ENCODE assay signal across 15 cellular contexts in genomic region chr17:57527437-57528083, GRCh38.
A peak's percentile ranks its signal among the peaks of the same experiment; 100 is the strongest.
DNase-seq lines count a peak whose midpoint lies in the region; ATAC-seq, FAIRE-seq and TF ChIP-seq lines count a peak whose summit lies in the region.
"Had no signal": no experiment of that assay in that cellular context is flagged by ENCODE, and none has a peak within 500 bp of the region (broad histone marks: within the 10 kb centered on the region; RNA-seq: fewer than 3 reads in every experiment).

No MANE protein-coding gene starts in this region.

- peak overlapping the region; percentile 26 for H3K27ac ChIP-seq in HepG2 (ENCODE audit: extremely low read length, insufficient read depth, low read length)
- no peak overlapping the region for H3K27ac ChIP-seq in right lobe of liver
- H3K27ac ChIP-seq in OCI-LY1 (ENCODE audit: low read depth, low read length, poor library complexity, severe bottlenecking): peak overlapping the region; percentile 100
- H3K27ac ChIP-seq in hepatocyte: peak overlapping the region; percentile 89
- H3K27ac ChIP-seq in uterus: peak overlapping the region; percentile 56 to 58
- no peak overlapping the region for H3K27ac ChIP-seq in transverse colon
- H3K27ac ChIP-seq: esophagus squamous epithelium had no signal

- no TSS peak for BruUV-seq in HepG2 (replicated peaks; lab: Mats Ljungman, UMichigan)

- H3K27me3 ChIP-seq in HepG2 (ENCODE audit: control insufficient read depth in 1 of 2, insufficient read depth in 2 of 2, low read length in 2 of 2): no peaks in the 10 kb centered on the region
- no peaks in the 10 kb centered on the region for H3K27me3 ChIP-seq in right lobe of liver
- no peaks in the 10 kb centered on the region for H3K27me3 ChIP-seq in OCI-LY1 (ENCODE audit: insufficient read depth, low read length)
- H3K27me3 ChIP-seq in hepatocyte: no peaks in the 10 kb centered on the region
- H3K27me3 ChIP-seq in uterus: no peaks in the 10 kb centered on the region
- H3K27me3 ChIP-seq in transverse colon: no peaks in the 10 kb centered on the region
- H3K27me3 ChIP-seq: esophagus squamous epithelium had no signal

- no peak for TF ChIP-seq POLR2A in HepG2 (IDR thresholded peaks at IDR 0.05; ENCODE audit: insufficient read depth in 1 of 2, low read depth in 2 of 2, low read length in 2 of 2)
- no peak for TF ChIP-seq POLR2A in right lobe of liver (IDR thresholded peaks at IDR 0.05)
- no peak for TF ChIP-seq POLR2A in uterus (IDR thresholded peaks at IDR 0.05)
- no peak for TF ChIP-seq POLR2A in transverse colon (IDR thresholded peaks at IDR 0.05)

- H3K9me2 ChIP-seq in OCI-LY1 (ENCODE audit: low read depth, low read length) (no peaks in the 10 kb centered on the region), hepatocyte (replicated peaks; ENCODE audit: insufficient read depth) (no peaks in the 10 kb centered on the region)

- no peak for TF ChIP-seq RAD21 in HepG2 (CRISPR knock-in tag; IDR thresholded peaks at IDR 0.05)

- WGBS in HepG2 (ENCODE audit: low lambda C conversion rate): 86% methylated on average over 9 of the region's 10 CpGs
- 88% methylated on average over 6 of the region's 10 CpGs for WGBS in right lobe of liver (ENCODE audit: insufficient coverage, low coverage, low lambda C conversion rate, missing lambda C conversion rate)
- WGBS in hepatocyte (ENCODE audit: low lambda C conversion rate, missing lambda C conversion rate): 54% methylated on average over 10 of the region's 10 CpGs
- 75 to 76% methylated on average over 7 to 9 of the region's 10 CpGs for WGBS in transverse colon (ENCODE audit: low coverage in 1 of 2), 2 donors

- in situ Hi-C loops in HepG2 (cut with HindIII; ENCODE audit: extremely low pct_ligation_motif_present, low pct_unique_long_range_greater_than_20kb): loop anchor here (5.0 kb wide), 1 partner anchor 35 kb away; no protein-coding TSS in a partner anchor
- in situ Hi-C loops in transverse colon (cut with MboI; ENCODE audit: low pct_ligation_motif_present in 1 of 4, low pct_unique_long_range_greater_than_20kb in 1 of 4, low sequenced_read_pairs in 3 of 4): no loop called here

- no peak overlapping the region for H2AFZ ChIP-seq in HepG2 (ENCODE audit: low read length)
- no peak overlapping the region for H2AFZ ChIP-seq in OCI-LY1 (ENCODE audit: low read length)
- no peak overlapping the region for H2AFZ ChIP-seq in hepatocyte

- TF ChIP-seq CTCF in HepG2 (CRISPR knock-in tag; IDR thresholded peaks at IDR 0.05): no peak
- no peak for TF ChIP-seq CTCF in right lobe of liver (IDR thresholded peaks at IDR 0.05)
- TF ChIP-seq CTCF in OCI-LY1 (IDR thresholded peaks at IDR 0.05; ENCODE audit: low read length): no peak
- TF ChIP-seq CTCF in hepatocyte (IDR thresholded peaks at IDR 0.05; ENCODE audit: poor library complexity): no peak
- TF ChIP-seq CTCF in uterus (IDR thresholded peaks at IDR 0.05): no peak
- no peak for TF ChIP-seq CTCF in transverse colon (IDR thresholded peaks at IDR 0.05)

- POLR2A ChIA-PET in HepG2 (lab: Yijun Ruan, JAX): interaction anchor here (0.8 to 5.2 kb wide), 2 partner anchors 9 to 23 kb away, joined by 3 to 25 read pairs; no protein-coding TSS in a partner anchor

- H3K9ac ChIP-seq in HepG2 (ENCODE audit: insufficient read depth, low read depth, low read length): no peak overlapping the region
- peak overlapping the region; percentile 77 for H3K9ac ChIP-seq in OCI-LY1 (ENCODE audit: low read length)

- peaks cover 97% of the 10 kb centered on the region for H3K4me1 ChIP-seq in HepG2 (ENCODE audit: insufficient read depth, low read length)
- H3K4me1 ChIP-seq in right lobe of liver: peaks cover 0 to 25% (median 6%) of the 10 kb centered on the region in 4 donors
- peaks cover 100% of the 10 kb centered on the region for H3K4me1 ChIP-seq in OCI-LY1 (ENCODE audit: insufficient read depth, low read length, severe bottlenecking)
- H3K4me1 ChIP-seq in hepatocyte (ENCODE audit: insufficient read depth): peaks cover 61% of the 10 kb centered on the region
- H3K4me1 ChIP-seq in uterus: peaks cover 0 to 6% of the 10 kb centered on the region in 2 donors
- peaks cover 0 to 10% (median 3%) of the 10 kb centered on the region in 4 donors for H3K4me1 ChIP-seq in transverse colon

- H4K20me1 ChIP-seq in HepG2 (ENCODE audit: insufficient read depth, low read length): no peaks in the 10 kb centered on the region
- H4K20me1 ChIP-seq in OCI-LY1 (ENCODE audit: insufficient read depth, low read length): no peaks in the 10 kb centered on the region
- H4K20me1 ChIP-seq in hepatocyte (ENCODE audit: insufficient read depth, poor library complexity, severe bottlenecking): no peaks in the 10 kb centered on the region

- H3F3A ChIP-seq in OCI-LY1 (ENCODE audit: insufficient read depth, low read length): peaks cover 14% of the 10 kb centered on the region

- H3K36me3 ChIP-seq in HepG2 (replicated peaks in 1 of 2; ENCODE audit: control insufficient read depth in 1 of 2, insufficient read depth in 2 of 2, low read length in 2 of 2): peaks cover 3% of the 10 kb centered on the region in 2 experiments
- H3K36me3 ChIP-seq in right lobe of liver: no peaks in the 10 kb centered on the region
- peaks cover 31% of the 10 kb centered on the region; the same call in 1 of the 2 replicates for H3K36me3 ChIP-seq in OCI-LY1 (ENCODE audit: insufficient read depth, low read length)
- no peaks in the 10 kb centered on the region for H3K36me3 ChIP-seq in hepatocyte (replicated peaks; ENCODE audit: insufficient read depth, low read depth)
- no peaks in the 10 kb centered on the region for H3K36me3 ChIP-seq in uterus
- H3K36me3 ChIP-seq in transverse colon: no peaks in the 10 kb centered on the region

- CTCF ChIA-PET in HepG2 (lab: Yijun Ruan, JAX; ENCODE audit: low intra/inter-chr PET ratio, low total read pairs): no interaction called here

- H3K4me2 ChIP-seq in HepG2 (ENCODE audit: low read depth, low read length): no peak overlapping the region
- peak overlapping the region; percentile 69 for H3K4me2 ChIP-seq in OCI-LY1 (ENCODE audit: low read length)
- peak overlapping the region; percentile 63 for H3K4me2 ChIP-seq in hepatocyte

- no peaks in the 10 kb centered on the region for H3K9me3 ChIP-seq in HepG2 (ENCODE audit: low read length)
- no peaks in the 10 kb centered on the region for H3K9me3 ChIP-seq in right lobe of liver
- no peaks in the 10 kb centered on the region for H3K9me3 ChIP-seq in OCI-LY1 (ENCODE audit: low read length)
- H3K9me3 ChIP-seq in hepatocyte (ENCODE audit: low read depth): no peaks in the 10 kb centered on the region
- H3K9me3 ChIP-seq in uterus: no peaks in the 10 kb centered on the region
- H3K9me3 ChIP-seq in transverse colon: no peaks in the 10 kb centered on the region
- H3K9me3 ChIP-seq: esophagus squamous epithelium had no signal

- FAIRE-seq in HepG2 (lab: Jason Lieb, UNC): no peak
- FAIRE-seq: G401.6 had no signal

- DNase-seq in HepG2 (ENCODE audit: low spot score): no peak
- no peak for DNase-seq in right lobe of liver
- DNase-seq in hepatocyte (ENCODE audit: low spot score): peak; percentile 55
- no peak for DNase-seq in uterus
- DNase-seq in transverse colon: no peak
- DNase-seq: activated gamma-delta T cell treated with Interleukin-2 at 50 U/mL for 16 hours; esophagus squamous epithelium; Right ventricle myocardium superior; stimulated activated CD4-positive, alpha-beta T cell treated with anti-CD3 and anti-CD28 coated beads, Interleukin-12 subunit alpha, Interleukin-12 subunit beta, amount 100 ng/mL, for 4 hours; stimulated activated naive CD8-positive, alpha-beta T cell treated with anti-CD3 and anti-CD28 coated beads, Interleukin-15, Interleukin-2, amounts not matched to agents 100 U/mL and 50 U/mL, for 24 hours; T-helper 17 cell had no signal

- TF ChIP-seq EP300 in HepG2 (IDR thresholded peaks at IDR 0.05; ENCODE audit: low read depth in 2 of 2, low read length in 2 of 2) (no peak), HepG2 (CRISPR knock-in tag; IDR thresholded peaks at IDR 0.05; ENCODE audit: borderline replicate concordance) (no peak), transverse colon (IDR thresholded peaks at IDR 0.05; ENCODE audit: low read depth) (no peak)

- ATAC-seq in HepG2 (no peak), right lobe of liver (no peak), HG03460 (IDR thresholded peaks at IDR 0.05; ENCODE audit: unreplicated experiment) (no peak), GM19395 (IDR thresholded peaks at IDR 0.05; ENCODE audit: unreplicated experiment) (no peak)
- ATAC-seq: stimulated activated naive CD8-positive, alpha-beta T cell treated with anti-CD3 and anti-CD28 coated beads, Interleukin-15, Interleukin-2, amounts not matched to agents 100 U/mL and 50 U/mL, for 24 hours; T-helper 17 cell had no signal

- H3K4me3 ChIP-seq in HepG2 (replicated peaks in 1 of 3; ENCODE audit: insufficient read depth in 1 of 3, low read depth in 2 of 3, low read length in 3 of 3) (no peak overlapping the region), right lobe of liver (no peak overlapping the region), OCI-LY1 (ENCODE audit: low read depth, low read length, poor library complexity, severe bottlenecking) (peak overlapping the region; percentile 20), hepatocyte (no peak overlapping the region), uterus (no peak overlapping the region), transverse colon (no peak overlapping the region)
- H3K4me3 ChIP-seq: esophagus squamous epithelium had no signal

- H3K79me2 ChIP-seq in HepG2 (ENCODE audit: insufficient read depth, low read length): peaks cover 13% of the 10 kb centered on the region
- peaks cover 5% of the 10 kb centered on the region; the same call in 1 of the 2 replicates for H3K79me2 ChIP-seq in OCI-LY1 (ENCODE audit: insufficient read depth, low read length)
- peaks cover 28% of the 10 kb centered on the region for H3K79me2 ChIP-seq in hepatocyte

- intact Hi-C loops in HepG2 (cut with micrococcal nuclease; ENCODE audit: unreplicated experiment): no loop called here
- intact Hi-C loops in right lobe of liver (cut with DNase I): no loop called here
- intact Hi-C loops in uterus (cut with DNase I; ENCODE audit: low total_unique reads): no loop called here
- intact Hi-C loops in transverse colon (cut with DNase I; ENCODE audit: low total_unique reads): no loop called here

TF ChIP-seq in HepG2, 621 proteins besides CTCF, POLR2A, EP300 and RAD21 (continues in another document):
- TF ChIP-seq ZBTB7B (CRISPR knock-in tag; IDR thresholded peaks at IDR 0.05) (0 out of 2 replicates have a peak, but pooled peaks have one; percentile 22), ZNF7 (CRISPR knock-in tag; IDR thresholded peaks at IDR 0.05) (0 out of 2 replicates have a peak, but pooled peaks have one; percentile 4), PHF21A (CRISPR knock-in tag; IDR thresholded peaks at IDR 0.05) (0 out of 2 replicates have a peak, but pooled peaks have one; percentile 17), ZNF256 (CRISPR knock-in tag; conservative IDR thresholded peaks at IDR 0.05) (no peak)

Comparison
In these comparisons a context has a peak if more than half of its experiments do, and no peak if none do; other contexts are left out.
1. H3K27ac ChIP-seq: peak in HepG2 (single experiment), OCI-LY1 (single experiment), hepatocyte (single experiment) and uterus (2 of 2); none in right lobe of liver (0 of 3) and transverse colon (0 of 4).